30 cellular contexts compared by ENCODE assay signal in the genomic region with DNA sequence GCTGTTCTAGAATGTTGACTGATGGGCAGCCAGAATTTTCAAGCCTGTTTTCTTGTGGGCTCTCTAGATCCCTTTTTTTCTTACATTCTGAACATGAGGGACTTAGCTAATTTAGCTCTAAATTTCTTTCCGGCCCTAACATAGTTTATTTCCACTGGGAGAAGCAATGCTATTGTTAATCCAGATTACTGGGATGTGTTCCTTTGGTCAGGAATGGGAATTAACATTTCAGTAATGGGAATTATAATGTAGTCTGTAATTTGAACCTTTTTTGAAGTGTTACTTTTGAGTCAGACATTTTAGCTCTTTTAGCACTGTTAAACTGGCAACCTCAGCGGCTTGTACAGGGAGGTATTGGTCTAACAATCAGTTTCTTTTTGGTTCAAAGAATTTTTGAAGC. TPM values are rescaled to one million over a fixed set of nuclear protein-coding genes. Genes with fewer than 3 reads are reported as not detected.
DNase-seq lines count a peak whose midpoint lies in the region; ATAC-seq, FAIRE-seq and TF ChIP-seq lines count a peak whose summit lies in the region.
"Had no signal": no experiment of that assay in that cellular context is flagged by ENCODE, and none has a peak within 500 bp of the region (broad histone marks: within the 10 kb centered on the region; RNA-seq: fewer than 3 reads in every experiment).

No MANE protein-coding gene starts in this region.

- no peaks in the 10 kb centered on the region for H3K9me3 Mint-ChIP-seq in activated T-cell treated with anti-CD3 and anti-CD28 coated beads, Interleukin-2, amount 50 U/mL, for 24 hours
- no peaks in the 10 kb centered on the region for H3K9me3 Mint-ChIP-seq in CD4-positive, alpha-beta T cell
- H3K9me3 Mint-ChIP-seq: CD8-positive, alpha-beta memory T cell; H9 had no signal

- H3K4me3 Mint-ChIP-seq in activated T-cell treated with anti-CD3 and anti-CD28 coated beads, Interleukin-2, amount 50 U/mL, for 24 hours = no peak overlapping the region
- H3K4me3 Mint-ChIP-seq in CD4-positive, alpha-beta T cell = peak overlapping the region; percentile 5
- H3K4me3 Mint-ChIP-seq: H9 had no signal

- H3K27ac ChIP-seq in CD4-positive, alpha-beta T cell (ENCODE audit: low read depth, low read length) = no peak overlapping the region
- no peak overlapping the region for H3K27ac ChIP-seq in HEK293 (ENCODE audit: extremely low read depth, low read depth, low read length)
- peak overlapping the region; percentile 45 for H3K27ac ChIP-seq in neutrophil
- no peak overlapping the region for H3K27ac ChIP-seq in colonic mucosa
- H3K27ac ChIP-seq in pancreas = no peak overlapping the region

- intact Hi-C loops in CD4-positive, alpha-beta T cell (cut with DNase I, micrococcal nuclease) = no loop called here
- intact Hi-C loops in colonic mucosa (cut with DNase I) = no loop called here
- intact Hi-C loops in pancreas (cut with DNase I) = no loop called here

- H3K4me1 ChIP-seq in HEK293 (ENCODE audit: control insufficient read depth, insufficient read depth, low read length) (peaks cover 31% of the 10 kb centered on the region), neutrophil (ENCODE audit: control insufficient read depth in 1 of 2, insufficient read depth in 1 of 2, low read depth in 1 of 2, low read length in 1 of 2) (peaks cover 41 to 60% of the 10 kb centered on the region in 2 experiments), colonic mucosa (peaks cover 4% of the 10 kb centered on the region), pancreas (peaks cover 12 to 38% (median 24%) of the 10 kb centered on the region in 3 donors)

- H3K36me3 ChIP-seq in HEK293 (ENCODE audit: control insufficient read depth in 2 of 2, insufficient read depth in 1 of 2, low read length in 2 of 2) (no peaks in the 10 kb centered on the region; a peak in 1 of 3 replicates), neutrophil (no peaks in the 10 kb centered on the region), colonic mucosa (no peaks in the 10 kb centered on the region), pancreas (no peaks in the 10 kb centered on the region)

- peak overlapping the region; percentile 38 for H3K27ac Mint-ChIP-seq in activated T-cell treated with anti-CD3 and anti-CD28 coated beads, Interleukin-2, amount 50 U/mL, for 24 hours
- no peak overlapping the region for H3K27ac Mint-ChIP-seq in CD4-positive, alpha-beta T cell

- no peak for TF ChIP-seq CTCF in CD4-positive, alpha-beta T cell (IDR thresholded peaks at IDR 0.05)
- TF ChIP-seq CTCF in HEK293 (tag by site-specific recombination; IDR thresholded peaks at IDR 0.05) (no peak), neutrophil (IDR thresholded peaks at IDR 0.05) (no peak), colonic mucosa (IDR thresholded peaks at IDR 0.05) (no peak), pancreas (IDR thresholded peaks at IDR 0.05) (no peak)

- peaks cover 82% of the 10 kb centered on the region for H3K4me1 Mint-ChIP-seq in activated T-cell treated with anti-CD3 and anti-CD28 coated beads, Interleukin-2, amount 50 U/mL, for 24 hours (ENCODE audit: low read depth)
- H3K4me1 Mint-ChIP-seq in CD4-positive, alpha-beta T cell (ENCODE audit: low read depth) = peaks cover 87% of the 10 kb centered on the region

- FAIRE-seq in pancreas (lab: Jason Lieb, UNC) = no peak
- FAIRE-seq: A204.1, GM12892 had no signal

- 83 to 91% methylated on average over 2 of the region's 2 CpGs for WGBS in pancreas, 2 donors

- no peak overlapping the region for H3K9ac ChIP-seq in colonic mucosa (ENCODE audit: low read depth in 2 of 2, low read length in 2 of 2)
- H3K9ac ChIP-seq: GM23248, SK-N-SH had no signal

- no peaks in the 10 kb centered on the region for H3K27me3 Mint-ChIP-seq in activated T-cell treated with anti-CD3 and anti-CD28 coated beads, Interleukin-2, amount 50 U/mL, for 24 hours
- no peaks in the 10 kb centered on the region for H3K27me3 Mint-ChIP-seq in CD4-positive, alpha-beta T cell
- H3K27me3 Mint-ChIP-seq: CD8-positive, alpha-beta memory T cell had no signal

- no peak for DNase-seq in activated T-cell treated with anti-CD3 and anti-CD28 coated beads, Interleukin-2, amount 50 U/mL, for 24 hours
- DNase-seq in activated T-cell treated with anti-CD3 and anti-CD28 coated beads for 4 hours (no peak), NCI-H2107 treated with DMSO at 0.1 percent for 48 hours (lab: John Stamatoyannopoulos, UW; ENCODE audit: unreplicated experiment) (no peak), colonic mucosa (no peak), pancreas (no peak)
- no peak for DNase-seq in CD4-positive, alpha-beta T cell
- DNase-seq: AML-193; CD8-positive, alpha-beta memory T cell; DMS153; DND-41; GM23248; H9; KBM-7; MG63; NCI-H1105 treated with DMSO at 0.1 percent for 48 hours; NCI-H146; NCI-H1930; NCI-H2107; NCI-H2227 treated with DMSO at 0.1 percent for 48 hours; NCI-H510A; NCI-H69; SIG-M5; SW 1271 had no signal

- POLR2A ChIA-PET in CD4-positive, alpha-beta T cell (lab: Charles Lee) = interaction anchor here (0.7 to 2.4 kb wide), 4 partner anchors 8 to 68 kb away, joined by 3 to 20 read pairs (median 4); a partner anchor contains a TSS
- POLR2A ChIA-PET in HEK293 (lab: Yijun Ruan, JAX) = interaction anchor here (0.6 to 2.4 kb wide), 4 partner anchors 8 to 99 kb away, joined by 3 to 13 read pairs (median 4); a partner anchor contains a TSS

- ATAC-seq in CD4-positive, alpha-beta T cell (ENCODE audit: poor library complexity) = no peak
- no peak for ATAC-seq in pancreas
- ATAC-seq: Panc1 had no signal

- H3K9me3 ChIP-seq in CD4-positive, alpha-beta T cell (ENCODE audit: control insufficient read depth, low read length) = no peaks in the 10 kb centered on the region
- no peaks in the 10 kb centered on the region for H3K9me3 ChIP-seq in HEK293 (ENCODE audit: control insufficient read depth, insufficient read depth, low read depth, low read length)
- H3K9me3 ChIP-seq in neutrophil = no peaks in the 10 kb centered on the region
- H3K9me3 ChIP-seq in colonic mucosa = no peaks in the 10 kb centered on the region
- H3K9me3 ChIP-seq in pancreas = no peaks in the 10 kb centered on the region
- H3K9me3 ChIP-seq: BLaER1 treated with 17β-estradiol and CSF1 and Interleukin-3, amounts not matched to agents 10 nM and 100 nM; MG63; SK-N-SH had no signal

- H3K36me3 Mint-ChIP-seq in activated T-cell treated with anti-CD3 and anti-CD28 coated beads, Interleukin-2, amount 50 U/mL, for 24 hours (ENCODE audit: low read depth) = peaks cover 28% of the 10 kb centered on the region
- peaks cover 16% of the 10 kb centered on the region for H3K36me3 Mint-ChIP-seq in CD4-positive, alpha-beta T cell (ENCODE audit: low read depth)

- H3K27me3 ChIP-seq in CD4-positive, alpha-beta T cell (ENCODE audit: control insufficient read depth, insufficient read depth, low read length) = no peaks in the 10 kb centered on the region
- no peaks in the 10 kb centered on the region for H3K27me3 ChIP-seq in neutrophil
- no peaks in the 10 kb centered on the region for H3K27me3 ChIP-seq in colonic mucosa
- no peaks in the 10 kb centered on the region for H3K27me3 ChIP-seq in pancreas
- H3K27me3 ChIP-seq: BLaER1 treated with 17β-estradiol and CSF1 and Interleukin-3, amounts not matched to agents 10 nM and 100 nM; MG63 had no signal

- CTCF ChIA-PET in CD4-positive, alpha-beta T cell (lab: Charles Lee) = interaction anchor here (1.3 kb wide), 1 partner anchor 36 kb away, joined by 3 read pairs; no protein-coding TSS in a partner anchor
- CTCF ChIA-PET in HEK293 (lab: Yijun Ruan, JAX) = interaction anchor here (0.6 to 1.9 kb wide), 11 partner anchors 10 to 743 kb away, joined by 3 to 15 read pairs (median 4); no protein-coding TSS in a partner anchor

- H3K4me3 ChIP-seq in HEK293 (ENCODE audit: low read depth, low read length) (no peak overlapping the region), neutrophil (ENCODE audit: low read depth in 1 of 2, low read length in 1 of 2) (no peak overlapping the region), colonic mucosa (no peak overlapping the region), pancreas (no peak overlapping the region)
- H3K4me3 ChIP-seq: BLaER1 treated with 17β-estradiol and CSF1 and Interleukin-3, amounts not matched to agents 10 nM and 100 nM; GM23248; MG63 had no signal

TF ChIP-seq in HEK293, 187 proteins besides CTCF, POLR2A, EP300 and RAD21:
- TF ChIP-seq SP3 (tag by site-specific recombination; IDR thresholded peaks at IDR 0.05) (no peak), IKZF3 (tag by site-specific recombination; IDR thresholded peaks at IDR 0.05) (0 out of 2 replicates have a peak, but pooled peaks have one; percentile 33), SP7 (tag by site-specific recombination; IDR thresholded peaks at IDR 0.05) (0 out of 2 replicates have a peak, but pooled peaks have one; percentile 21), ZBTB20 (tag by site-specific recombination; IDR thresholded peaks at IDR 0.05) (peak; percentile 69)

RNA-seq across cellular contexts. Expression of a gene that starts 7.5 kb away (rescaled TPM):
- total RNA-seq in CD4-positive, alpha-beta T cell = 10 to 100 TPM; 34.4 to 37.0 TPM
- total RNA-seq in colonic mucosa (10 to 100 TPM; 42.0 to 96.8 TPM), pancreas (10 to 100 TPM; 22.9 to 49.8 (median 32.7) TPM)
- 10 to 100 TPM; 13.1 to 16.8 TPM for polyA plus RNA-seq in pancreas
